Comparison of ENCODE assay signal across 9 cellular contexts in the genomic region with DNA sequence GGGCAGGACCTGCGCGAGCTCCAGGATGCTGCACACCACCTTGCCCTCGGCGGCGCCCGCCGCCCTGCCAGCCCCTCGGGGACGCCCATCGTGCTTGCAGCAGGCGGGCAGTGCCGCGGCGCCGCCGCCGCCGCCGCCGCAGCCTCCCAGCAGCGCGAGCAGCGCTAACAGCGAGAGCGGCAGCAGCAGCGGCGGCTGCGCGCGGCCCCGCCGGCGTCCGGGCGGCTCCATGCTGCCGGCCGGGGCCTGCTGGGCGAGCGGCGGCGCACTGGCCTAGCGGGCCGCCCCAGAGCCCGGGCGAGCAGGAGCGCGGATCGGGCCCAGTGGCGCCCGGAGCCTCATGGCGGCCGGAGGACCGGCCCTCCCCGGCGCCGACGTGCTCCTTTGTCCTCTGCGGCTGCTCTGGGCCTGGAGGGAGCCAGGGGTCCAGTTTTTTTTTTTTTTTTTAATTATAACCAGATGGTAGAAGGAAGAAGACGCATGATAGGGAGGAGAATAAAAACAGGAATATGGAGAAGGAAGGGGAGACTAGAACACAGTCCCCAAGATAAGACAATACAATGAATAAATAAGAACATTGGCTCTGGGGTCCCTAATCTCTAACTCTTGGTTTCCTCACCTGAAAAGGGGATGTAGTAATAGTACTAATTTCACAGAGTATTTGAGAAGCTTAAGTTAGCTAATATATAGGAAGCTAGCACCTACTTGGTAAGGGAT. TPM values are rescaled to one million over a fixed set of nuclear protein-coding genes. Genes with fewer than 3 reads are reported as not detected.
DNase-seq lines count a peak whose midpoint lies in the region; ATAC-seq, FAIRE-seq and TF ChIP-seq lines count a peak whose summit lies in the region.
"Had no signal": no experiment of that assay in that cellular context is flagged by ENCODE, and none has a peak within 500 bp of the region (broad histone marks: within the 10 kb centered on the region; RNA-seq: fewer than 3 reads in every experiment).

No MANE protein-coding gene starts in this region.

- TF ChIP-seq CTCF in endothelial cell of umbilical vein (IDR thresholded peaks at IDR 0.05; ENCODE audit: extremely low read depth in 1 of 2, insufficient read depth in 1 of 2, low read depth in 1 of 2, low read length in 2 of 2), result no peak

- H2AFZ ChIP-seq in endothelial cell of umbilical vein (ENCODE audit: low read depth, low read length), result peak overlapping the region; percentile 9

- H3K36me3 ChIP-seq in endothelial cell of umbilical vein (ENCODE audit: control insufficient read depth in 2 of 2, extremely low read depth in 1 of 2, insufficient read depth in 2 of 2, low read length in 2 of 2), result no peaks in the 10 kb centered on the region
- H3K36me3 ChIP-seq in naive thymus-derived CD4-positive, alpha-beta T cell (ENCODE audit: control insufficient read depth in 2 of 3, insufficient read depth in 3 of 3, low read length in 3 of 3), result no peaks in the 10 kb centered on the region

- H4K20me1 ChIP-seq in endothelial cell of umbilical vein (replicated peaks; ENCODE audit: control insufficient read depth, extremely low read depth, insufficient read depth, low read length), result no peaks in the 10 kb centered on the region

- H3K9me3 ChIP-seq in endothelial cell of umbilical vein (replicated peaks; ENCODE audit: control insufficient read depth, insufficient read depth, low read length), result no peaks in the 10 kb centered on the region
- no peaks in the 10 kb centered on the region for H3K9me3 ChIP-seq in naive thymus-derived CD4-positive, alpha-beta T cell (ENCODE audit: control insufficient read depth in 2 of 3, low read length in 3 of 3)

- no peak overlapping the region for H3K4me2 ChIP-seq in endothelial cell of umbilical vein (ENCODE audit: insufficient read depth, low read length)

- H3K9ac ChIP-seq in endothelial cell of umbilical vein (replicated peaks; ENCODE audit: extremely low read depth, insufficient read depth, low read length), result peak overlapping the region; percentile 61

- peaks cover 11% of the 10 kb centered on the region for H3K4me1 ChIP-seq in endothelial cell of umbilical vein (ENCODE audit: control insufficient read depth, extremely low read depth, insufficient read depth, low read length)
- no peaks in the 10 kb centered on the region for H3K4me1 ChIP-seq in naive thymus-derived CD4-positive, alpha-beta T cell (ENCODE audit: control insufficient read depth in 2 of 2, insufficient read depth in 2 of 2, low read length in 2 of 2)

- peak overlapping the region in 9 of 10 donors; percentile 14 to 56 (median 42) for H3K4me3 Mint-ChIP-seq in naive thymus-derived CD4-positive, alpha-beta T cell

- POLR2A ChIA-PET in endothelial cell of umbilical vein (lab: Charles Lee), result no interaction called here
- POLR2A ChIA-PET in naive thymus-derived CD4-positive, alpha-beta T cell (lab: Charles Lee), result no interaction called here

- peaks cover 4 to 52% (median 13%) of the 10 kb centered on the region in 5 donors for H3K27me3 Mint-ChIP-seq in naive thymus-derived CD4-positive, alpha-beta T cell

- FAIRE-seq in endothelial cell of umbilical vein (lab: Jason Lieb, UNC), result no peak

- CTCF ChIA-PET in endothelial cell of umbilical vein (lab: Charles Lee), result no interaction called here
- CTCF ChIA-PET in naive thymus-derived CD4-positive, alpha-beta T cell (lab: Charles Lee), result no interaction called here

- H3K36me3 Mint-ChIP-seq in naive thymus-derived CD4-positive, alpha-beta T cell, result no peaks in the 10 kb centered on the region

- H3K9me1 ChIP-seq in endothelial cell of umbilical vein (replicated peaks; ENCODE audit: control insufficient read depth, extremely low read depth, insufficient read depth, low read length), result no peaks in the 10 kb centered on the region

- H3K79me2 ChIP-seq in endothelial cell of umbilical vein (ENCODE audit: control insufficient read depth, insufficient read depth, low read length), result no peaks in the 10 kb centered on the region

- H3K27ac ChIP-seq in endothelial cell of umbilical vein (ENCODE audit: insufficient read depth, low read depth, low read length), result no peak overlapping the region
- H3K27ac ChIP-seq in naive thymus-derived CD4-positive, alpha-beta T cell (ENCODE audit: low read depth, low read length), result no peak overlapping the region

- ATAC-seq in naive thymus-derived CD4-positive, alpha-beta T cell, result no peak
- no peak for ATAC-seq in GM21423 (IDR thresholded peaks at IDR 0.05; ENCODE audit: unreplicated experiment)

- peaks cover 0 to 3% (median 0%) of the 10 kb centered on the region in 7 donors for H3K4me1 Mint-ChIP-seq in naive thymus-derived CD4-positive, alpha-beta T cell

- BruUV-seq in endothelial cell of umbilical vein (replicated peaks; lab: Mats Ljungman, UMichigan), result no TSS peak

- no peaks in the 10 kb centered on the region for H3K27me3 ChIP-seq in endothelial cell of umbilical vein (ENCODE audit: control insufficient read depth in 2 of 2, insufficient read depth in 2 of 2, low read length in 2 of 2)
- peaks cover 0 to 2% of the 10 kb centered on the region in 2 donors for H3K27me3 ChIP-seq in naive thymus-derived CD4-positive, alpha-beta T cell (ENCODE audit: control insufficient read depth in 2 of 2, insufficient read depth in 2 of 2, low read length in 2 of 2)

- DNase-seq in EL (peak; percentile 21), NCI-H2227 (lab: John Stamatoyannopoulos, UW; ENCODE audit: unreplicated experiment) (peak; percentile 81), endothelial cell of umbilical vein (ENCODE audit: low read depth, low spot score) (no peak), SKM-1 treated with dmso at 0.1 percent for 144 hours (lab: John Stamatoyannopoulos, UW; ENCODE audit: unreplicated experiment) (no peak), T1000 (lab: John Stamatoyannopoulos, UW) (no peak), NCI-H187 (lab: John Stamatoyannopoulos, UW) (no peak)
- no peak for DNase-seq in naive thymus-derived CD4-positive, alpha-beta T cell

- peak overlapping the region in 1 of 3 experiments; percentile 9 for H3K4me3 ChIP-seq in endothelial cell of umbilical vein (replicated peaks in 1 of 3; ENCODE audit: insufficient read depth in 1 of 3, low read depth in 1 of 3, low read length in 3 of 3)
- no peak overlapping the region for H3K4me3 ChIP-seq in naive thymus-derived CD4-positive, alpha-beta T cell (ENCODE audit: low read length)

- dilution Hi-C loops in endothelial cell of umbilical vein (cut with MboI; ENCODE audit: extremely low pct_ligation_motif_present, low sequenced_read_pairs), result no loop called here

- no peaks in the 10 kb centered on the region for H3K9me3 Mint-ChIP-seq in naive thymus-derived CD4-positive, alpha-beta T cell

- intact Hi-C loops in endothelial cell of umbilical vein (cut with micrococcal nuclease), result no loop called here
- intact Hi-C loops in naive thymus-derived CD4-positive, alpha-beta T cell (cut with micrococcal nuclease), result no loop called here

- H3K27ac Mint-ChIP-seq in naive thymus-derived CD4-positive, alpha-beta T cell, result no peak overlapping the region

- no peak for TF ChIP-seq POLR2A in endothelial cell of umbilical vein (IDR thresholded peaks at IDR 0.05; ENCODE audit: low read depth, low read length)

TF ChIP-seq in endothelial cell of umbilical vein, 7 proteins besides CTCF, POLR2A, EP300 and RAD21:
- no peak for TF ChIP-seq MYC (IDR thresholded peaks at IDR 0.05; ENCODE audit: low read depth, low read length)
- no peak for TF ChIP-seq JUN (IDR thresholded peaks at IDR 0.05; ENCODE audit: borderline replicate concordance, insufficient read depth, insufficient read length, low read depth)
- TF ChIP-seq FOS (IDR thresholded peaks at IDR 0.05; ENCODE audit: borderline replicate concordance, insufficient read depth, low read length), result no peak
- TF ChIP-seq, protein P1, sequence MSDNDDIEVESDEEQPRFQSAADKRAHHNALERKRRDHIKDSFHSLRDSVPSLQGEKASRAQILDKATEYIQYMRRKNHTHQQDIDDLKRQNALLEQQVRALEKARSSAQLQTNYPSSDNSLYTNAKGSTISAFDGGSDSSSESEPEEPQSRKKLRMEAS (IDR thresholded peaks at IDR 0.05; ENCODE audit: insufficient read depth, insufficient read length), result no peak
- TF ChIP-seq EZH2 (IDR thresholded peaks at IDR 0.05; ENCODE audit: borderline replicate concordance, low read depth, low read length, severe bottlenecking), result no peak
- no peak for TF ChIP-seq GATA2 (IDR thresholded peaks at IDR 0.05; ENCODE audit: insufficient read depth, insufficient read length, low read depth, low read length)
- TF ChIP-seq POLR2AphosphoS5 (IDR thresholded peaks at IDR 0.05; ENCODE audit: insufficient read depth, low read depth, low read length), result no peak
TF ChIP-seq in endothelial cell of umbilical vein: peak in this region for 0.

RNA-seq across cellular contexts. Expression of a gene that starts 17.1 kb away (rescaled TPM):
- total RNA-seq in endothelial cell of umbilical vein, result not detected in 2 replicates
- not detected in 2 replicates for polyA plus RNA-seq in endothelial cell of umbilical vein
- polyA plus RNA-seq in endothelial cell of umbilical vein (2011; cell fraction: cytosol; rRNA removed), result not detected in 2 replicates
- not detected in 2 replicates for polyA plus RNA-seq in endothelial cell of umbilical vein (2011; cell fraction: nucleus; rRNA removed)
- polyA plus RNA-seq in endothelial cell of umbilical vein (2012), result not detected in 2 replicates
- not detected in 2 replicates for polyA minus RNA-seq in endothelial cell of umbilical vein
- not detected for polyA minus RNA-seq in endothelial cell of umbilical vein (2011; cell fraction: cytosol; rRNA and poly(A)+ RNA removed)
- polyA minus RNA-seq in endothelial cell of umbilical vein (2011; cell fraction: nucleus; rRNA and poly(A)+ RNA removed), result not detected in 2 replicates
- not detected for total RNA-seq in naive thymus-derived CD4-positive, alpha-beta T cell
- not detected for polyA plus RNA-seq in naive thymus-derived CD4-positive, alpha-beta T cell
- total RNA-seq: dermis microvascular lymphatic vessel endothelial cell had no signal

Comparison
In these comparisons a context has a peak if more than half of its experiments do, and no peak if none do; other contexts are left out.
1. DNase-seq: peak in EL (single experiment) and NCI-H2227 (single experiment); none in endothelial cell of umbilical vein (single experiment), naive thymus-derived CD4-positive, alpha-beta T cell (0 of 9), SKM-1 treated with dmso at 0.1 percent for 144 hours (single experiment), T1000 (single experiment) and NCI-H187 (0 of 2).